In the genomic region with DNA sequence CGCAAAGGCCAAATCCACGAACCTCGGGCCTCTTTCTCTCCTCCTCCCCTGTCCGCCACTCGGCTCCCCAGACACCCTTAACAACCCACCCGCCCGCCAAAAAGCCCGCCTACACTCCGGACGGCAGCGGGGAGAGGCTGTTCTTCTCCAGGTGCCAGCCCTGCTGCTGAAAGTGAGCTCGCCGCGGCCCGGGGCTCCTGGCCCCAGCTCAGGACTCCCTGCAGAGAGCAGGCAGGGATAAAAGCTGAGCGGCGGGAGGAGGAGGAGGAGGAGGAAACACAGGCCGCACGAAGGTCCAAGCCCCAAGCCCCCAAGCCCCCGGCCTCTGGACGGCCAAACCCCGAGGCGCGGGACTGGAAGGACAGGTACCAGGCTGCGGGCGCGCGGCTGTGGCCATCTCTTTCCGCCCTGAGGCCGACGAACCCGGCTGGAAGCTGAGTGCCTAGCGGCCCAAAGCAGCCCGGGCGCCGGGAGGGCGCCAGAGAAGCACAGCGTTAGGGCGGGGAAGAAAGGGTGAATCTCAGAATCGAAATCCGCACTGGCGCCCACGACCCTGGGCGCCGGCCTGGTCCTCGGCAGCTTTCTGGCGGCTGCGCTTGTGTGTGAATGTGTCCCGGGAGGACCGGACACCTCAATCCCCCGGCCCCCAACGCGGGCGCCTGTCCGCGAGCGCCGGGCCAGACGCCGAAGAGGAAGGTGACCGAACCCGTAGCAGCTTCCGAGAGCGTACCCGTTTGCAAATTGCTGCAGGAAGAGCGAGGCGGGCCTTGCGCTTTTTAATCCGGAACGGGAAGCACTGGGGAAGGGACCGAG, we compare ENCODE assay signal across 8 cellular contexts. TPM values are rescaled to one million over a fixed set of nuclear protein-coding genes. Genes with fewer than 3 reads are reported as not detected.
DNase-seq lines count a peak whose midpoint lies in the region; ATAC-seq and TF ChIP-seq lines count a peak whose summit lies in the region.

No MANE protein-coding gene starts in this region.

- intact Hi-C loops in left ventricle myocardium inferior (cut with micrococcal nuclease) (no loop called here), gastrocnemius medialis (cut with DNase I; ENCODE audit: low total_unique reads) (loop anchor here (10.0 kb wide), 1 partner anchor 259 kb away; no protein-coding TSS in a partner anchor)

- H3K9me3 Mint-ChIP-seq in activated naive CD4-positive, alpha-beta T cell treated with anti-CD3 and anti-CD28 coated beads, Interleukin-2, amount 50 U/mL, for 24 hours = peaks cover 9% of the 10 kb centered on the region
- H3K9me3 Mint-ChIP-seq in activated CD8-positive, alpha-beta memory T cell treated with anti-CD3 and anti-CD28 coated beads, Interleukin-2, amount 10 ng/mL, durations not matched to agents 7 days and 5 days (ENCODE audit: low read depth) = no peaks in the 10 kb centered on the region

- peaks cover 2% of the 10 kb centered on the region for H3K36me3 Mint-ChIP-seq in activated naive CD4-positive, alpha-beta T cell treated with anti-CD3 and anti-CD28 coated beads, Interleukin-2, amount 50 U/mL, for 24 hours
- H3K36me3 Mint-ChIP-seq in activated CD8-positive, alpha-beta memory T cell treated with anti-CD3 and anti-CD28 coated beads, Interleukin-2, amount 10 ng/mL, durations not matched to agents 7 days and 5 days = peaks cover 26% of the 10 kb centered on the region

- H3K4me1 Mint-ChIP-seq in activated naive CD4-positive, alpha-beta T cell treated with anti-CD3 and anti-CD28 coated beads, Interleukin-2, amount 50 U/mL, for 24 hours = peaks cover 67% of the 10 kb centered on the region
- H3K4me1 Mint-ChIP-seq in activated CD8-positive, alpha-beta memory T cell treated with anti-CD3 and anti-CD28 coated beads, Interleukin-2, amount 10 ng/mL, durations not matched to agents 7 days and 5 days = peaks cover 51% of the 10 kb centered on the region

- CTCF ChIA-PET in activated CD8-positive, alpha-beta memory T cell treated with anti-CD3 and anti-CD28 coated beads, Interleukin-2, amount 10 ng/mL, durations not matched to agents 7 days and 5 days (lab: Charles Lee) = interaction anchor here (1.8 kb wide), 1 partner anchor 9 kb away, joined by 5 read pairs; no protein-coding TSS in a partner anchor

- no peak for ATAC-seq in activated CD8-positive, alpha-beta memory T cell treated with anti-CD3 and anti-CD28 coated beads, Interleukin-2, amount 10 ng/mL, durations not matched to agents 7 days and 5 days
- ATAC-seq in gastrocnemius medialis (no peak), HG02885 (IDR thresholded peaks at IDR 0.05; ENCODE audit: poor library complexity, unreplicated experiment) (no peak), GM18868 (IDR thresholded peaks at IDR 0.05; ENCODE audit: unreplicated experiment) (no peak)

- H3K4me1 ChIP-seq in left ventricle myocardium inferior (peaks cover 78% of the 10 kb centered on the region), gastrocnemius medialis (peaks cover 37 to 42% of the 10 kb centered on the region in 2 donors)

- peaks cover 100% of the 10 kb centered on the region for H3K27me3 ChIP-seq in left ventricle myocardium inferior (ENCODE audit: low read depth)
- peaks cover 90 to 100% (median 95%) of the 10 kb centered on the region in 3 donors for H3K27me3 ChIP-seq in gastrocnemius medialis

- H3K4me3 Mint-ChIP-seq in activated naive CD4-positive, alpha-beta T cell treated with anti-CD3 and anti-CD28 coated beads, Interleukin-2, amount 50 U/mL, for 24 hours = peak overlapping the region; percentile 82
- peak overlapping the region; percentile 69 for H3K4me3 Mint-ChIP-seq in activated CD8-positive, alpha-beta memory T cell treated with anti-CD3 and anti-CD28 coated beads, Interleukin-2, amount 10 ng/mL, durations not matched to agents 7 days and 5 days

- TF ChIP-seq CTCF in left ventricle myocardium inferior (IDR thresholded peaks at IDR 0.05; ENCODE audit: borderline replicate concordance) (no peak), gastrocnemius medialis (IDR thresholded peaks at IDR 0.05 in 4 of 5, conservative IDR thresholded peaks at IDR 0.05 in 1 of 5) (no peak)

- H3K27ac Mint-ChIP-seq in activated naive CD4-positive, alpha-beta T cell treated with anti-CD3 and anti-CD28 coated beads, Interleukin-2, amount 50 U/mL, for 24 hours = peak overlapping the region; percentile 73
- H3K27ac Mint-ChIP-seq in activated CD8-positive, alpha-beta memory T cell treated with anti-CD3 and anti-CD28 coated beads, Interleukin-2, amount 10 ng/mL, durations not matched to agents 7 days and 5 days = peak overlapping the region; percentile 82

- H3K27ac ChIP-seq in left ventricle myocardium inferior (replicated peaks) (peak overlapping the region; percentile 87), gastrocnemius medialis (peak overlapping the region; percentile 35 to 73 (median 64))

- peak in 1 of 2 donors; percentile 49 for TF ChIP-seq POLR2A in gastrocnemius medialis (IDR thresholded peaks at IDR 0.05)

- H3K4me3 ChIP-seq in left ventricle myocardium inferior = peak overlapping the region; percentile 64
- H3K4me3 ChIP-seq in gastrocnemius medialis = peak overlapping the region; percentile 35 to 56 (median 50)

- no peaks in the 10 kb centered on the region for H3K36me3 ChIP-seq in left ventricle myocardium inferior
- H3K36me3 ChIP-seq in gastrocnemius medialis = no peaks in the 10 kb centered on the region

- in situ Hi-C loops in gastrocnemius medialis (cut with MboI; ENCODE audit: low sequenced_read_pairs in 4 of 4) = loop anchor here in 1 of 4 donors (25.0 kb wide), 1 partner anchor 541 kb away; no protein-coding TSS in a partner anchor

- peaks cover 63% of the 10 kb centered on the region for H3K27me3 Mint-ChIP-seq in activated naive CD4-positive, alpha-beta T cell treated with anti-CD3 and anti-CD28 coated beads, Interleukin-2, amount 50 U/mL, for 24 hours
- H3K27me3 Mint-ChIP-seq in activated CD8-positive, alpha-beta memory T cell treated with anti-CD3 and anti-CD28 coated beads, Interleukin-2, amount 10 ng/mL, durations not matched to agents 7 days and 5 days = peaks cover 93% of the 10 kb centered on the region

- H3K9me3 ChIP-seq in left ventricle myocardium inferior (replicated peaks) (no peaks in the 10 kb centered on the region), gastrocnemius medialis (no peaks in the 10 kb centered on the region)

- no peak for DNase-seq in activated naive CD4-positive, alpha-beta T cell treated with anti-CD3 and anti-CD28 coated beads, Interleukin-2, amount 50 U/mL, for 16 hours
- DNase-seq in activated CD8-positive, alpha-beta memory T cell treated with anti-CD3 and anti-CD28 coated beads, Interleukin-2, amount 10 ng/mL, durations not matched to agents 7 days and 5 days = no peak
- DNase-seq in left ventricle myocardium inferior (no peak), gastrocnemius medialis (no peak), SKM-1 treated with dmso at 0.1 percent for 144 hours (lab: John Stamatoyannopoulos, UW; ENCODE audit: unreplicated experiment) (no peak)

RNA-seq across cellular contexts. Expression of a gene that starts 3.2 kb away (rescaled TPM):
- 1 to 10 TPM in 1 of 2 experiments, under 1 TPM in 1; 0.26 to 1.7 TPM for total RNA-seq in activated CD8-positive, alpha-beta memory T cell treated with anti-CD3 and anti-CD28 coated beads, Interleukin-2, amount 10 ng/mL, durations not matched to agents 7 days and 5 days
- total RNA-seq in left ventricle myocardium inferior (8.8 TPM), gastrocnemius medialis (1 to 10 TPM; 6.4 to 9.9 (median 6.8) TPM)
